2 cellular contexts compared by ENCODE assay signal in genomic region chrX:153799326-153799725, GRCh38.
TF ChIP-seq lines count a peak whose summit lies in the region.

No MANE protein-coding gene starts in this region.

TF ChIP-seq in A549, 52 proteins besides CTCF, POLR2A, EP300 and RAD21:
- TF ChIP-seq ATOH8 (CRISPR knock-in tag; IDR thresholded peaks at IDR 0.05; ENCODE audit: low read depth) (no peak), FOXS1 (CRISPR knock-in tag; IDR thresholded peaks at IDR 0.05) (no peak), CEBPB (IDR thresholded peaks at IDR 0.05) (no peak), FOSB (CRISPR knock-in tag; IDR thresholded peaks at IDR 0.05) (no peak), ZNF302 (CRISPR knock-in tag; IDR thresholded peaks at IDR 0.05) (no peak)

TF ChIP-seq in PFSK-1, 5 proteins besides CTCF, POLR2A, EP300 and RAD21 (continued from another document):
- TF ChIP-seq REST (IDR thresholded peaks at IDR 0.05; ENCODE audit: insufficient read depth in 1 of 2, low read depth in 2 of 2, low read length in 2 of 2) = no peak
TF ChIP-seq in PFSK-1: peak in this region for 1.
